ENCODE assay signal across 2 cellular contexts in the genomic region with DNA sequence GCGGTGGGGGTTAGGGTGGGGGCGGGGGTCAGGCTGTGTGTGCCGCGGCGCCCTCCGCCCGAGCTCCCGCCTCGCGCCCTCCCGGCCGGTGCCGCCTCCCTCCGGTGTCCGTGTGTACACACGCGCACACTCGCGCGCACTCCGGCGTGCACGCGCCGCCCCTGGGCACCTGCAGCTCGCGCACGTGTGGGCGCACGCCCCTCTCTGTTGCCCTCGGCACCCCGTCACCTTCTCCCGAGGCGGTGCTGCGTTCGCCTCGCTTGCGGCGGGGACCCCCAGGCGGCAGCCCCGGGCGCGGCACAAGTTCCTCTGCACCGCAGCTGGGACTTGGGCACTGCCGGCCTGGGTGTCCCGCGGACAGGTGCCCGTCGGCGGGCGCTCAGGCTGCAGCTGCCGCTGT.
TF ChIP-seq lines count a peak whose summit lies in the region.

No MANE protein-coding gene starts in this region.

TF ChIP-seq in A549, 52 proteins besides CTCF, POLR2A, EP300 and RAD21 (continued from another document):
- TF ChIP-seq, protein P1, sequence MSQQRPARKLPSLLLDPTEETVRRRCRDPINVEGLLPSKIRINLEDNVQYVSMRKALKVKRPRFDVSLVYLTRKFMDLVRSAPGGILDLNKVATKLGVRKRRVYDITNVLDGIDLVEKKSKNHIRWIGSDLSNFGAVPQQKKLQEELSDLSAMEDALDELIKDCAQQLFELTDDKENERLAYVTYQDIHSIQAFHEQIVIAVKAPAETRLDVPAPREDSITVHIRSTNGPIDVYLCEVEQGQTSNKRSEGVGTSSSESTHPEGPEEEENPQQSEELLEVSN (IDR thresholded peaks at IDR 0.05; ENCODE audit: borderline replicate concordance, low read depth), result no peak; the same call in 1 of the 2 replicates
- TF ChIP-seq MYC (IDR thresholded peaks at IDR 0.05; ENCODE audit: borderline replicate concordance, low read length), result no peak; the same call in 1 of the 2 replicates
- TF ChIP-seq, protein P2, sequence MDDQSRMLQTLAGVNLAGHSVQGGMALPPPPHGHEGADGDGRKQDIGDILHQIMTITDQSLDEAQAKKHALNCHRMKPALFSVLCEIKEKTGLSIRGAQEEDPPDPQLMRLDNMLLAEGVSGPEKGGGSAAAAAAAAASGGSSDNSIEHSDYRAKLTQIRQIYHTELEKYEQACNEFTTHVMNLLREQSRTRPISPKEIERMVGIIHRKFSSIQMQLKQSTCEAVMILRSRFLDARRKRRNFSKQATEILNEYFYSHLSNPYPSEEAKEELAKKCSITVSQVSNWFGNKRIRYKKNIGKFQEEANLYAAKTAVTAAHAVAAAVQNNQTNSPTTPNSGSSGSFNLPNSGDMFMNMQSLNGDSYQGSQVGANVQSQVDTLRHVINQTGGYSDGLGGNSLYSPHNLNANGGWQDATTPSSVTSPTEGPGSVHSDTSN (IDR thresholded peaks at IDR 0.05), result no peak
- TF ChIP-seq, protein P3, sequence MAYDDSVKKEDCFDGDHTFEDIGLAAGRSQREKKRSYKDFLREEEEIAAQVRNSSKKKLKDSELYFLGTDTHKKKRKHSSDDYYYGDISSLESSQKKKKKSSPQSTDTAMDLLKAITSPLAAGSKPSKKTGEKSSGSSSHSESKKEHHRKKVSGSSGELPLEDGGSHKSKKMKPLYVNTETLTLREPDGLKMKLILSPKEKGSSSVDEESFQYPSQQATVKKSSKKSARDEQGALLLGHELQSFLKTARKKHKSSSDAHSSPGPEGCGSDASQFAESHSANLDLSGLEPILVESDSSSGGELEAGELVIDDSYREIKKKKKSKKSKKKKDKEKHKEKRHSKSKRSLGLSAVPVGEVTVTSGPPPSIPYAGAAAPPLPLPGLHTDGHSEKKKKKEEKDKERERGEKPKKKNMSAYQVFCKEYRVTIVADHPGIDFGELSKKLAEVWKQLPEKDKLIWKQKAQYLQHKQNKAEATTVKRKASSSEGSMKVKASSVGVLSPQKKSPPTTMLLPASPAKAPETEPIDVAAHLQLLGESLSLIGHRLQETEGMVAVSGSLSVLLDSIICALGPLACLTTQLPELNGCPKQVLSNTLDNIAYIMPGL (CRISPR knock-in tag; IDR thresholded peaks at IDR 0.05; ENCODE audit: borderline replicate concordance), result no peak
- TF ChIP-seq, protein P4, sequence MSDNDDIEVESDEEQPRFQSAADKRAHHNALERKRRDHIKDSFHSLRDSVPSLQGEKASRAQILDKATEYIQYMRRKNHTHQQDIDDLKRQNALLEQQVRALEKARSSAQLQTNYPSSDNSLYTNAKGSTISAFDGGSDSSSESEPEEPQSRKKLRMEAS (IDR thresholded peaks at IDR 0.05), result no peak
- no peak for TF ChIP-seq SREBF2 (IDR thresholded peaks at IDR 0.05)
- TF ChIP-seq FOXS1 (CRISPR knock-in tag; IDR thresholded peaks at IDR 0.05), result no peak
- TF ChIP-seq SMC3 (IDR thresholded peaks at IDR 0.05), result no peak
- no peak for TF ChIP-seq HDAC2 (IDR thresholded peaks at IDR 0.05)
- no peak for TF ChIP-seq MAFK (IDR thresholded peaks at IDR 0.05; ENCODE audit: partially characterized antibody)

TF ChIP-seq in SK-N-SH treated with all-trans-retinoic acid at 6 μM for 48 hours, 23 proteins besides CTCF, POLR2A, EP300 and RAD21 (continued from another document):
- TF ChIP-seq, protein P5, sequence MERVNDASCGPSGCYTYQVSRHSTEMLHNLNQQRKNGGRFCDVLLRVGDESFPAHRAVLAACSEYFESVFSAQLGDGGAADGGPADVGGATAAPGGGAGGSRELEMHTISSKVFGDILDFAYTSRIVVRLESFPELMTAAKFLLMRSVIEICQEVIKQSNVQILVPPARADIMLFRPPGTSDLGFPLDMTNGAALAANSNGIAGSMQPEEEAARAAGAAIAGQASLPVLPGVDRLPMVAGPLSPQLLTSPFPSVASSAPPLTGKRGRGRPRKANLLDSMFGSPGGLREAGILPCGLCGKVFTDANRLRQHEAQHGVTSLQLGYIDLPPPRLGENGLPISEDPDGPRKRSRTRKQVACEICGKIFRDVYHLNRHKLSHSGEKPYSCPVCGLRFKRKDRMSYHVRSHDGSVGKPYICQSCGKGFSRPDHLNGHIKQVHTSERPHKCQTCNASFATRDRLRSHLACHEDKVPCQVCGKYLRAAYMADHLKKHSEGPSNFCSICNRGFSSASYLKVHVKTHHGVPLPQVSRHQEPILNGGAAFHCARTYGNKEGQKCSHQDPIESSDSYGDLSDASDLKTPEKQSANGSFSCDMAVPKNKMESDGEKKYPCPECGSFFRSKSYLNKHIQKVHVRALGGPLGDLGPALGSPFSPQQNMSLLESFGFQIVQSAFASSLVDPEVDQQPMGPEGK (CRISPR knock-in tag; IDR thresholded peaks at IDR 0.05; ENCODE audit: borderline replicate concordance), result no peak
- TF ChIP-seq, protein P6, sequence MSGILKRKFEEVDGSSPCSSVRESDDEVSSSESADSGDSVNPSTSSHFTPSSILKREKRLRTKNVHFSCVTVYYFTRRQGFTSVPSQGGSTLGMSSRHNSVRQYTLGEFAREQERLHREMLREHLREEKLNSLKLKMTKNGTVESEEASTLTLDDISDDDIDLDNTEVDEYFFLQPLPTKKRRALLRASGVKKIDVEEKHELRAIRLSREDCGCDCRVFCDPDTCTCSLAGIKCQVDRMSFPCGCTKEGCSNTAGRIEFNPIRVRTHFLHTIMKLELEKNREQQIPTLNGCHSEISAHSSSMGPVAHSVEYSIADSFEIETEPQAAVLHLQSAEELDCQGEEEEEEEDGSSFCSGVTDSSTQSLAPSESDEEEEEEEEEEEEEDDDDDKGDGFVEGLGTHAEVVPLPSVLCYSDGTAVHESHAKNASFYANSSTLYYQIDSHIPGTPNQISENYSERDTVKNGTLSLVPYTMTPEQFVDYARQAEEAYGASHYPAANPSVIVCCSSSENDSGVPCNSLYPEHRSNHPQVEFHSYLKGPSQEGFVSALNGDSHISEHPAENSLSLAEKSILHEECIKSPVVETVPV (CRISPR knock-in tag; IDR thresholded peaks at IDR 0.05), result no peak
- TF ChIP-seq PPARA (CRISPR knock-in tag; IDR thresholded peaks at IDR 0.05; ENCODE audit: borderline replicate concordance), result no peak
